Comparison of ENCODE assay signal across 1 cellular context in genomic region chr17:40065771-40066510, GRCh38.
A peak's percentile ranks its signal among the peaks of the same experiment; 100 is the strongest.
TF ChIP-seq lines count a peak whose summit lies in the region.

No MANE protein-coding gene starts in this region.

TF ChIP-seq in HepG2, 621 proteins besides CTCF, POLR2A, EP300 and RAD21:
- no peak for TF ChIP-seq ZNF609 (CRISPR knock-in tag; IDR thresholded peaks at IDR 0.05; ENCODE audit: borderline replicate concordance)
- TF ChIP-seq ZNF276 (CRISPR knock-in tag; IDR thresholded peaks at IDR 0.05; ENCODE audit: low read depth): no peak
- no peak for TF ChIP-seq CHD4 (IDR thresholded peaks at IDR 0.05; ENCODE audit: borderline replicate concordance, low read length)
- peak; percentile 19; the same call in 1 of the 2 replicates for TF ChIP-seq PATZ1 (CRISPR knock-in tag; IDR thresholded peaks at IDR 0.05)
- 0 out of 2 replicates have a peak, but pooled peaks have one; percentile 59 for TF ChIP-seq HNRNPL (IDR thresholded peaks at IDR 0.05; ENCODE audit: low read depth, low read length)
- no peak for TF ChIP-seq PREB (CRISPR knock-in tag; IDR thresholded peaks at IDR 0.05)
